Comparison of ENCODE assay signal across 8 cellular contexts in the genomic region with DNA sequence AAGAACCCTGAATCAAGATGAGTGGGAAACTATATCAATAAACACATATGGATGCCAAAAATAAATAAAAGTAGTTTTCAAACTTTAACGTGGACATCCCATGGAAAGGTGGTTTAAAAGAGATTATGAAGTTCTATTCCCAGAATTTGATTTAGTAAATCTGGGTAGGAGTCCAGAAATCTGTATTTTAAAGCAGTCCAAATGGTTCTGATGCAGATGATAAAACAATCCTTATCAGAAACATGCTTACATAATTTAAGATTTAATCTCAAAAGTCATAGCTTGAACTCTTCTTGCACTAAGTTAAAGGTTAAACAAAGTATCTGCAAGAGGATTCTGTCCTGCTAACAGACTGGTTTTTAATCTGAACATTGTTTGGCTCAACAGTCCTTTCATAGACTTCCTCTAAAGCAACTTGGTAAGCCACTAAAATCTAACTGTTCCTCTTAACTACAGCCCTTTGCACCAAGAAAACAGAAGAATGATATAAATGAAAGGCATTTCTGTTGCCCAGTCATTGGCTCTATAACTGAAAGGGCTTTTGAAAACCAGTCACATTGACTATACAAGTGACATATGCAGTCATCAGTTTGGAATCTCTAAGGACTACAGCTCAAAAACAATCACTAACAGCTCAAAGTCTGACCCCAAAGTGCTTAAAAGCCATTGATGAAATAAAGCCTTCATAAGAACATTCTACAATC. TPM values are rescaled to one million over a fixed set of nuclear protein-coding genes. Genes with fewer than 3 reads are reported as not detected.
DNase-seq lines count a peak whose midpoint lies in the region; ATAC-seq and TF ChIP-seq lines count a peak whose summit lies in the region.

No MANE protein-coding gene starts in this region.

- no peaks in the 10 kb centered on the region for H3K9me3 ChIP-seq in testis

- ATAC-seq in HG03442 (IDR thresholded peaks at IDR 0.05; ENCODE audit: unreplicated experiment) = no peak

- no peaks in the 10 kb centered on the region for H3K27me3 ChIP-seq in testis

- no peaks in the 10 kb centered on the region for H3K36me3 ChIP-seq in testis (ENCODE audit: low read depth, missing control alignments)

- DNase-seq in DMS53 (lab: John Stamatoyannopoulos, UW) (peak; percentile 1), DMS53 treated with DMSO at 0.1 percent for 48 hours (lab: John Stamatoyannopoulos, UW; ENCODE audit: unreplicated experiment) (no peak), astrocyte of the hippocampus (ENCODE audit: low read depth, low spot score) (peak; percentile 92), kidney glomerular epithelial cell (lab: John Stamatoyannopoulos, UW) (peak; percentile 79), testis (no peak), NCI-H524 treated with DMSO at 0.1 percent for 48 hours (lab: John Stamatoyannopoulos, UW) (no peak), DMS153 treated with DMSO at 0.1 percent for 48 hours (lab: John Stamatoyannopoulos, UW; ENCODE audit: unreplicated experiment) (no peak)

- intact Hi-C loops in testis (cut with DNase I; ENCODE audit: low total_unique reads) = no loop called here

- no peak for TF ChIP-seq POLR2A in testis (IDR thresholded peaks at IDR 0.05)

- TF ChIP-seq CTCF in testis (IDR thresholded peaks at IDR 0.05) = no peak

- H3K27ac ChIP-seq in testis = peak overlapping the region; percentile 35 to 80

- no peak overlapping the region for H3K4me3 ChIP-seq in testis

- peaks cover 27% of the 10 kb centered on the region for H3K4me1 ChIP-seq in testis

- 21 to 45% methylated on average over 1 of the region's 1 CpG for WGBS in testis, 2 donors

RNA-seq across cellular contexts. Expression of gene MAP4, which starts 23.4 kb away (rescaled TPM):
- 100 to 1,000 TPM; 226 to 241 TPM for total RNA-seq in testis
- polyA plus RNA-seq in testis (ENCODE audit: insufficient read depth, low read depth, low replicate concordance) = 195 TPM

Comparison
In these comparisons a context has a peak if more than half of its experiments do, and no peak if none do; other contexts are left out.
1. DNase-seq: peak in DMS53 (single experiment), astrocyte of the hippocampus (single experiment) and kidney glomerular epithelial cell (single experiment); none in DMS53 treated with DMSO at 0.1 percent for 48 hours (single experiment), testis (single experiment), NCI-H524 treated with DMSO at 0.1 percent for 48 hours (single experiment) and DMS153 treated with DMSO at 0.1 percent for 48 hours (single experiment).